In the genomic region with DNA sequence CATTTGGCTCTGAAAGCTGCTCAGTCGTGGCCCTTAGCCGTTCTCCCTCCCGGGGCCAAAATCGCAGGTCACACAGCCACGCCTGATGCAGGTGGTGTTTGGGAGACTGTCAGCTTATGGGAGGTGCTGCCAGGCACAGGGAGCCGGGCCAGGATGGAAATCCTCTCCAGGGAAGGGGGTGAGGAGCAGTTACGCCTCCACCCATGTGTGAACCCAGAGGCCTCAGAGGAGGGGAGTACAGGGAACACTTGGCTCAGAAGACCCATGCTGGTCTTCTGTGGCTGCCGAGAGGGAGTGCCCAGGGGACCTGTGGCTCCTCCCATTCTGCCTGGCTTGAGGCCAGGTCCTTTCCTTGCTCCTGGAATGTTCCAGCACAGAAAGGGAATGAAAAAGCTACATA, we compare ENCODE assay signal across 17 cellular contexts. TPM values are rescaled to one million over a fixed set of nuclear protein-coding genes. Genes with fewer than 3 reads are reported as not detected.
"Had no signal": no experiment of that assay in that cellular context is flagged by ENCODE, and none has a peak within 500 bp of the region (broad histone marks: within the 10 kb centered on the region; RNA-seq: fewer than 3 reads in every experiment).

No MANE protein-coding gene starts in this region.

- DNase-seq: activated CD4-positive, alpha-beta T cell treated with anti-CD3 and anti-CD28 coated beads, Interleukin-2, amount 10 ng/mL, durations not matched to agents 24 days and 14 days; activated CD4-positive, CD25-positive, alpha-beta regulatory T cell; activated naive CD4-positive, alpha-beta T cell treated with Interleukin-2 at 50 U/mL for 16 hours; activated naive CD8-positive, alpha-beta T cell treated with anti-CD3 and anti-CD28 coated beads, Interleukin-2, amount 50 U/mL, for 24 hours; heart right ventricle; mammary epithelial cell; naive B cell; stimulated activated CD4-positive, alpha-beta T cell treated with anti-CD3 and anti-CD28 coated beads, Interleukin-12 subunit alpha, Interleukin-12 subunit beta, amount 100 ng/mL, for 4 hours; stimulated activated CD4-positive, alpha-beta T cell treated with anti-CD3 and anti-CD28 coated beads, Interleukin-2, amount 100 ng/mL, for 24 hours had no signal

- H3K9ac ChIP-seq: neural progenitor cell had no signal

- H3K36me3 Mint-ChIP-seq: naive B cell, neural progenitor cell had no signal

- H3K4me2 ChIP-seq: neural progenitor cell had no signal

- H3K4me3 ChIP-seq: ascending aorta, gastroesophageal sphincter, heart right ventricle, neural progenitor cell, pancreas, tibial nerve had no signal

- H2AFZ ChIP-seq: neural progenitor cell had no signal

- H3K9me3 Mint-ChIP-seq: activated CD4-positive, alpha-beta T cell treated with anti-CD3 and anti-CD28 coated beads, Interleukin-2, amount 10 ng/mL, durations not matched to agents 24 days and 14 days; activated naive CD8-positive, alpha-beta T cell treated with anti-CD3 and anti-CD28 coated beads, Interleukin-2, amount 50 U/mL, for 24 hours; neural progenitor cell had no signal

- ATAC-seq: activated naive CD8-positive, alpha-beta T cell treated with anti-CD3 and anti-CD28 coated beads, Interleukin-2, amount 50 U/mL, for 24 hours; gastroesophageal sphincter; heart right ventricle; left lobe of liver; pancreas had no signal

- H3K4me3 Mint-ChIP-seq: activated CD4-positive, alpha-beta T cell treated with anti-CD3 and anti-CD28 coated beads, Interleukin-2, amount 10 ng/mL, durations not matched to agents 24 days and 14 days; activated naive CD8-positive, alpha-beta T cell treated with anti-CD3 and anti-CD28 coated beads, Interleukin-2, amount 50 U/mL, for 24 hours; naive B cell; neural progenitor cell had no signal

- H3K27ac ChIP-seq: ascending aorta, gastroesophageal sphincter, heart right ventricle, neural progenitor cell, pancreas, tibial nerve had no signal

- H3K27ac Mint-ChIP-seq: activated CD4-positive, alpha-beta T cell treated with anti-CD3 and anti-CD28 coated beads, Interleukin-2, amount 10 ng/mL, durations not matched to agents 24 days and 14 days; activated naive CD8-positive, alpha-beta T cell treated with anti-CD3 and anti-CD28 coated beads, Interleukin-2, amount 50 U/mL, for 24 hours; neural progenitor cell had no signal

- H3K9me3 ChIP-seq: ascending aorta, gastroesophageal sphincter, heart right ventricle, pancreas, tibial nerve had no signal

- H3K36me3 ChIP-seq: ascending aorta, gastroesophageal sphincter, heart right ventricle, neural progenitor cell, pancreas, tibial nerve had no signal

- H3K27me3 ChIP-seq: pancreas had no signal

RNA-seq across cellular contexts. Expression of gene OLFM1, which starts 3.6 kb away (rescaled TPM):
- total RNA-seq: activated CD8-positive, alpha-beta memory T cell treated with anti-CD3 and anti-CD28 coated beads for 36 hours; T-helper 2 cell treated with Interferon-gamma antibody and Interleukin-4, amounts not matched to agents 100 ng/mL and 5 ng/mL, for 36 hours had no signal
